21 cellular contexts compared by ENCODE assay signal in genomic region chr7:101248276-101248675, GRCh38. TPM values are rescaled to one million over a fixed set of nuclear protein-coding genes. Genes with fewer than 3 reads are reported as not detected.
DNase-seq lines count a peak whose midpoint lies in the region; ATAC-seq and TF ChIP-seq lines count a peak whose summit lies in the region.
"Had no signal": no experiment of that assay in that cellular context is flagged by ENCODE, and none has a peak within 500 bp of the region (broad histone marks: within the 10 kb centered on the region; RNA-seq: fewer than 3 reads in every experiment).

No MANE protein-coding gene starts in this region.

- H3K9me3 Mint-ChIP-seq in T-helper 2 cell treated with Interferon-gamma antibody and Interleukin-4, amounts not matched to agents 5 μg/mL and 100 μg/mL, for 36 hours = no peaks in the 10 kb centered on the region
- no peaks in the 10 kb centered on the region for H3K9me3 Mint-ChIP-seq in activated naive CD8-positive, alpha-beta T cell treated with anti-CD3 and anti-CD28 coated beads for 36 hours
- no peaks in the 10 kb centered on the region for H3K9me3 Mint-ChIP-seq in neural crest cell

- peak overlapping the region; percentile 27 for H3K4me3 Mint-ChIP-seq in T-helper 2 cell treated with Interferon-gamma antibody and Interleukin-4, amounts not matched to agents 5 μg/mL and 100 μg/mL, for 36 hours
- H3K4me3 Mint-ChIP-seq in activated naive CD8-positive, alpha-beta T cell treated with anti-CD3 and anti-CD28 coated beads for 36 hours = peak overlapping the region; percentile 20
- peak overlapping the region; percentile 66 for H3K4me3 Mint-ChIP-seq in neural crest cell
- H3K4me3 Mint-ChIP-seq: B cell had no signal

- H3K36me3 Mint-ChIP-seq in T-helper 2 cell treated with Interferon-gamma antibody and Interleukin-4, amounts not matched to agents 5 μg/mL and 100 μg/mL, for 36 hours (ENCODE audit: low read depth) = peaks cover 32% of the 10 kb centered on the region
- peaks cover 33% of the 10 kb centered on the region for H3K36me3 Mint-ChIP-seq in activated naive CD8-positive, alpha-beta T cell treated with anti-CD3 and anti-CD28 coated beads for 36 hours
- H3K36me3 Mint-ChIP-seq in neural crest cell (ENCODE audit: low read depth) = peaks cover 6% of the 10 kb centered on the region

- peaks cover 41% of the 10 kb centered on the region for H4K20me1 ChIP-seq in Loucy (ENCODE audit: insufficient read depth, low read length, poor library complexity, severe bottlenecking)

- H3F3A ChIP-seq in Loucy (ENCODE audit: low read depth) = no peaks in the 10 kb centered on the region

- no peak overlapping the region for H3K9ac ChIP-seq in Loucy (ENCODE audit: low read depth, low read length, poor library complexity, severe bottlenecking)
- H3K9ac ChIP-seq: KMS-11 had no signal

- TF ChIP-seq CTCF in Loucy (conservative IDR thresholded peaks at IDR 0.05; ENCODE audit: low read length) (no peak), neural crest cell (conservative IDR thresholded peaks at IDR 0.05) (no peak)

- H3K9me2 ChIP-seq in Loucy (replicated peaks; ENCODE audit: low read depth, low read length) = no peaks in the 10 kb centered on the region

- peaks cover 21% of the 10 kb centered on the region for H3K4me1 ChIP-seq in Loucy (ENCODE audit: insufficient read depth, low read length, poor library complexity, severe bottlenecking)

- H3K4me1 Mint-ChIP-seq in T-helper 2 cell treated with Interferon-gamma antibody and Interleukin-4, amounts not matched to agents 5 μg/mL and 100 μg/mL, for 36 hours (ENCODE audit: low read depth) = peaks cover 37% of the 10 kb centered on the region
- peaks cover 43% of the 10 kb centered on the region for H3K4me1 Mint-ChIP-seq in activated naive CD8-positive, alpha-beta T cell treated with anti-CD3 and anti-CD28 coated beads for 36 hours
- peaks cover 39% of the 10 kb centered on the region for H3K4me1 Mint-ChIP-seq in neural crest cell

- no peaks in the 10 kb centered on the region for H3K27me3 Mint-ChIP-seq in T-helper 2 cell treated with Interferon-gamma antibody and Interleukin-4, amounts not matched to agents 5 μg/mL and 100 μg/mL, for 36 hours (ENCODE audit: low read depth)
- no peaks in the 10 kb centered on the region for H3K27me3 Mint-ChIP-seq in activated naive CD8-positive, alpha-beta T cell treated with anti-CD3 and anti-CD28 coated beads for 36 hours
- peaks cover 2% of the 10 kb centered on the region for H3K27me3 Mint-ChIP-seq in neural crest cell (ENCODE audit: low read depth)
- H3K27me3 Mint-ChIP-seq: B cell had no signal

- peak overlapping the region; percentile 47 for H3K4me3 ChIP-seq in Loucy (ENCODE audit: low read length, poor library complexity, severe bottlenecking)

- DNase-seq in T-helper 2 cell treated with Interferon-gamma antibody and Interleukin-4, amounts not matched to agents 5 μg/mL and 100 μg/mL, for 36 hours (ENCODE audit: low spot score) = no peak
- DNase-seq in T-helper 2 cell = no peak
- DNase-seq in activated naive CD8-positive, alpha-beta T cell treated with anti-CD3 and anti-CD28 coated beads for 36 hours = no peak
- DNase-seq in neural crest cell (ENCODE audit: low read depth, low spot score) = no peak
- no peak for DNase-seq in NCI-H2227 treated with DMSO at 0.1 percent for 48 hours (lab: John Stamatoyannopoulos, UW)
- no peak for DNase-seq in NK-92 (lab: John Stamatoyannopoulos, UW; ENCODE audit: unreplicated experiment)
- DNase-seq: COR-L47; GF-D8; NCI-H1436; NCI-H1930; NCI-H2171; NCI-H446 treated with DMSO at 0.1 percent for 48 hours; NK-92 treated with Interleukin-12 subunit alpha and Interleukin-12 subunit beta, amount 100 ng/mL, for 24 hours; SHP77 treated with DMSO at 0.1 percent for 48 hours had no signal

- peak overlapping the region; percentile 41 for H3K4me2 ChIP-seq in Loucy (ENCODE audit: low read depth, low read length, poor library complexity, severe bottlenecking)
- H3K4me2 ChIP-seq: KMS-11 had no signal

- no peaks in the 10 kb centered on the region for H3K9me3 ChIP-seq in Loucy (ENCODE audit: insufficient read depth, low read depth, low read length)

- peaks cover 73% of the 10 kb centered on the region for H3K79me2 ChIP-seq in Loucy (ENCODE audit: insufficient read depth, low read length)

- peak overlapping the region; percentile 43 for H3K27ac Mint-ChIP-seq in T-helper 2 cell treated with Interferon-gamma antibody and Interleukin-4, amounts not matched to agents 5 μg/mL and 100 μg/mL, for 36 hours
- H3K27ac Mint-ChIP-seq in activated naive CD8-positive, alpha-beta T cell treated with anti-CD3 and anti-CD28 coated beads for 36 hours = no peak overlapping the region
- no peak overlapping the region for H3K27ac Mint-ChIP-seq in neural crest cell (ENCODE audit: unreplicated experiment)
- H3K27ac Mint-ChIP-seq: B cell had no signal

- no peak overlapping the region for H2AFZ ChIP-seq in Loucy (ENCODE audit: low read length)

- no peaks in the 10 kb centered on the region for H3K36me3 ChIP-seq in Loucy (ENCODE audit: insufficient read depth, low read length)

- ATAC-seq in GM19467 (IDR thresholded peaks at IDR 0.05; ENCODE audit: unreplicated experiment) = no peak

- H3K27me3 ChIP-seq in Loucy (ENCODE audit: insufficient read depth, low read length, poor library complexity, severe bottlenecking) = no peaks in the 10 kb centered on the region

RNA-seq across cellular contexts. Expression of gene FIS1, which starts 3.4 kb away (rescaled TPM):
- 100 to 1,000 TPM; 106 to 109 TPM for total RNA-seq in activated naive CD8-positive, alpha-beta T cell treated with anti-CD3 and anti-CD28 coated beads for 36 hours
- 104 and 106 TPM in 2 replicates for total RNA-seq in neural crest cell

RNA-seq across cellular contexts. Expression of gene CLDN15, which starts 10.7 kb away (rescaled TPM):
- 10 to 100 TPM; 12.8 to 13.3 TPM for total RNA-seq in activated naive CD8-positive, alpha-beta T cell treated with anti-CD3 and anti-CD28 coated beads for 36 hours
- total RNA-seq in neural crest cell = 9.1 and 10.4 TPM in 2 replicates

RNA-seq across cellular contexts. Expression of gene ZNHIT1, which starts 30.3 kb away (rescaled TPM):
- 10 to 100 TPM; 37.3 to 38.5 TPM for total RNA-seq in activated naive CD8-positive, alpha-beta T cell treated with anti-CD3 and anti-CD28 coated beads for 36 hours
- total RNA-seq in neural crest cell = 53.3 and 53.7 TPM in 2 replicates

RNA-seq across cellular contexts. Expression of gene PLOD3, which starts 30.9 kb away (rescaled TPM):
- 10 to 100 TPM; 19.5 to 22.7 TPM for total RNA-seq in activated naive CD8-positive, alpha-beta T cell treated with anti-CD3 and anti-CD28 coated beads for 36 hours
- 86.9 and 98.0 TPM in 2 replicates for total RNA-seq in neural crest cell

RNA-seq across cellular contexts. Expression of gene MOGAT3, which starts 47.4 kb away (rescaled TPM):
- total RNA-seq in activated naive CD8-positive, alpha-beta T cell treated with anti-CD3 and anti-CD28 coated beads for 36 hours = not detected
- not detected in 2 replicates for total RNA-seq in neural crest cell
- total RNA-seq: A172, B cell, M059J, OCI-LY7 had no signal
